ENCODE assay signal across 8 cellular contexts in the genomic region with DNA sequence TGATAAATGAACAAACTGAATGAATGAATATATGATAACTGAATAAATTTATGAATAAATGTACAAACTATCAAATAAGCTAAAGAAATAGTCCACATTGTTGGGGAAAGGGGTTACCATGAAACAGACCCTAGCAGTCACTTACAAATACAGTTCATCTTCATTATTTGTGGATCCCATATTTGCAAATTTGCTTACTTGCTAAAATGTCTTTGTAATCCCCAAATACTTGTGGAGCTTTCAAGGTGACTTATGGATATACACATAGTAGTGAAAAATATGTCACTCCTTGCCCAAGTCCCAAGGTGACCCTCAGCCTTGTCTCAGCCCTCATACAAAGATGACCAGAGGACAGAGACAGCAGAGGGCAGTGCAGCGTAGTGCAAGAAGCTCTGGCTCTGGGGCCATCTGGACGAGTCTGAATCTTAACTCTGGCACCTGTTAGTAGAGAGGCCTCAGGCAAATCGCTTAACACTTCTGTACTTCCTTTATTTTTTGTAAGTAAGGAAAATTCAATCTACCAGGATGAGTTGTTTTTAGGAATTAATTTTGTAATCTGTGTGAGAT. TPM values are rescaled to one million over a fixed set of nuclear protein-coding genes. Genes with fewer than 3 reads are reported as not detected.
DNase-seq lines count a peak whose midpoint lies in the region; ATAC-seq and TF ChIP-seq lines count a peak whose summit lies in the region.

No MANE protein-coding gene starts in this region.

- H3K9me3 ChIP-seq in Loucy (ENCODE audit: insufficient read depth, low read depth, low read length) (no peaks in the 10 kb centered on the region), parathyroid adenoma (ENCODE audit: control insufficient read depth, low read length) (no peaks in the 10 kb centered on the region)

- no peaks in the 10 kb centered on the region for H3F3A ChIP-seq in Loucy (ENCODE audit: low read depth)

- no peaks in the 10 kb centered on the region for H3K27me3 ChIP-seq in Loucy (ENCODE audit: insufficient read depth, low read length, poor library complexity, severe bottlenecking)
- no peaks in the 10 kb centered on the region for H3K27me3 ChIP-seq in parathyroid adenoma (ENCODE audit: control insufficient read depth, insufficient read depth, low read length)

- ATAC-seq in GM21737 (IDR thresholded peaks at IDR 0.05; ENCODE audit: unreplicated experiment) = no peak

- no peak overlapping the region for H3K9ac ChIP-seq in Loucy (ENCODE audit: low read depth, low read length, poor library complexity, severe bottlenecking)
- no peak overlapping the region for H3K9ac ChIP-seq in parathyroid adenoma

- H3K4me3 ChIP-seq in Loucy (ENCODE audit: low read length, poor library complexity, severe bottlenecking) (no peak overlapping the region), parathyroid adenoma (ENCODE audit: low read depth, low read length) (no peak overlapping the region)

- no peaks in the 10 kb centered on the region for H4K20me1 ChIP-seq in Loucy (ENCODE audit: insufficient read depth, low read length, poor library complexity, severe bottlenecking)

- H3K4me1 ChIP-seq in Loucy (ENCODE audit: insufficient read depth, low read length, poor library complexity, severe bottlenecking) (peaks cover 21% of the 10 kb centered on the region), parathyroid adenoma (no peaks in the 10 kb centered on the region)

- H3K36me3 ChIP-seq in Loucy (ENCODE audit: insufficient read depth, low read length) = no peaks in the 10 kb centered on the region
- no peaks in the 10 kb centered on the region for H3K36me3 ChIP-seq in parathyroid adenoma (ENCODE audit: control insufficient read depth, insufficient read depth, low read length)

- peak; percentile 58 for TF ChIP-seq CTCF in Loucy (conservative IDR thresholded peaks at IDR 0.05; ENCODE audit: low read length)
- peak; percentile 52 for TF ChIP-seq CTCF in parathyroid adenoma (IDR thresholded peaks at IDR 0.05)

- H3K4me2 ChIP-seq in Loucy (ENCODE audit: low read depth, low read length, poor library complexity, severe bottlenecking) = peak overlapping the region; percentile 15
- H3K4me2 ChIP-seq in parathyroid adenoma (ENCODE audit: low read length) = no peak overlapping the region

- peak; percentile 39 for DNase-seq in Daoy (ENCODE audit: low read depth)
- peak; percentile 40 for DNase-seq in SKM-1 (lab: John Stamatoyannopoulos, UW; ENCODE audit: unreplicated experiment)
- DNase-seq in foreskin melanocyte = peak; percentile 40
- no peak for DNase-seq in activated naive CD4-positive, alpha-beta T cell (lab: John Stamatoyannopoulos, UW)
- no peak for DNase-seq in central memory CD4-positive, alpha-beta T cell

- no peaks in the 10 kb centered on the region for H3K79me2 ChIP-seq in Loucy (ENCODE audit: insufficient read depth, low read length)
- H3K79me2 ChIP-seq in parathyroid adenoma = no peaks in the 10 kb centered on the region

- no peak overlapping the region for H3K27ac ChIP-seq in parathyroid adenoma

- no peaks in the 10 kb centered on the region for H3K9me2 ChIP-seq in Loucy (replicated peaks; ENCODE audit: low read depth, low read length)

- H2AFZ ChIP-seq in Loucy (ENCODE audit: low read length) (no peak overlapping the region), parathyroid adenoma (no peak overlapping the region)

RNA-seq across cellular contexts. Expression of gene PAIP2B, which starts 3.1 kb away (rescaled TPM):
- 2.5 and 3.1 TPM in 2 replicates for total RNA-seq in Daoy (2014; rRNA removed; shearing (Covaris generic))

Comparison
In these comparisons a context has a peak if more than half of its experiments do, and no peak if none do; other contexts are left out.
1. DNase-seq: peak in Daoy (single experiment), SKM-1 (single experiment) and foreskin melanocyte (single experiment); none in activated naive CD4-positive, alpha-beta T cell (0 of 4) and central memory CD4-positive, alpha-beta T cell (single experiment).